In genomic region chr11:27700351-27701261, GRCh38 we compare ENCODE assay signal across 1 cellular context.
A peak's percentile ranks its signal among the peaks of the same experiment; 100 is the strongest.
TF ChIP-seq lines count a peak whose summit lies in the region.

Gene BDNF, minus strand, starts transcription at chr11:27700455. Its CDS starts 41,891 bp downstream, at chr11:27658564.

TF ChIP-seq in WTC11, 78 proteins besides CTCF, POLR2A, EP300 and RAD21 (continued from another document):
- TF ChIP-seq CDX4 (CRISPR knock-in tag; IDR thresholded peaks at IDR 0.05; ENCODE audit: borderline replicate concordance) = no peak
- TF ChIP-seq ZNF423 (CRISPR knock-in tag; IDR thresholded peaks at IDR 0.05) = peak; percentile 22; the same call in 1 of the 2 replicates
- no peak for TF ChIP-seq ATF6 (CRISPR knock-in tag; IDR thresholded peaks at IDR 0.05)
- no peak for TF ChIP-seq ERG (CRISPR knock-in tag; IDR thresholded peaks at IDR 0.05)
- TF ChIP-seq TEAD1 (CRISPR knock-in tag; IDR thresholded peaks at IDR 0.05) = no peak
